ENCODE assay signal across 12 cellular contexts in the genomic region with DNA sequence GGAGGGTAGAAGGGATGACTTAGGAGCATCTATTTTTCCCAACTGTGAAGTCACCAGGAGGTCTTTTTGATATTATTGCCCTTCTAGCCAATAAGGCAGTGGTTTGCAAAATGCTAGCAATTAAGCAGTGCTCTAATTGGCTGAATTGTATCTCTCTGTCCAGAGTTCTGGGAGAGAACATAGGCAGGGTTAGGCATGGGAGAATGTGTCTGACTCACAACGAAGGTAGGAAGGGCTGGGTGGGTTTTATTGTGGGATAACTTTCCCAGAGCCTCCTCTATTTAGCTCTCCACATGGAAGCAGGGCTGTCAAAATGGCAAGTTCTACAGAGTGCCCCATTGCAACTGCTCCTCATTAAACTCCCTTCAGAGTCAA.
DNase-seq lines count a peak whose midpoint lies in the region; ATAC-seq and TF ChIP-seq lines count a peak whose summit lies in the region.
"Had no signal": no experiment of that assay in that cellular context is flagged by ENCODE, and none has a peak within 500 bp of the region (broad histone marks: within the 10 kb centered on the region; RNA-seq: fewer than 3 reads in every experiment).

No MANE protein-coding gene starts in this region.

- H3K36me3 Mint-ChIP-seq in nephron (ENCODE audit: low read depth), result no peaks in the 10 kb centered on the region
- no peaks in the 10 kb centered on the region for H3K36me3 Mint-ChIP-seq in CD8-positive, alpha-beta memory T cell
- H3K36me3 Mint-ChIP-seq: memory B cell had no signal

- no peaks in the 10 kb centered on the region for H3K4me1 ChIP-seq in CD8-positive, alpha-beta memory T cell (ENCODE audit: insufficient read depth, low read length)

- DNase-seq in DMS53 (lab: John Stamatoyannopoulos, UW), result peak; percentile 56
- DNase-seq in DMS53 treated with DMSO at 0.1 percent for 48 hours (lab: John Stamatoyannopoulos, UW; ENCODE audit: unreplicated experiment), result no peak
- DNase-seq in LHCN-M2 (ENCODE audit: low read depth), result peak; percentile 58
- DNase-seq in Right ventricle myocardium inferior (ENCODE audit: missing footprints), result no peak
- DNase-seq in G401 (ENCODE audit: low spot score), result no peak
- no peak for DNase-seq in CD8-positive, alpha-beta memory T cell
- DNase-seq: activated T-cell treated with anti-CD3 and anti-CD28 coated beads, Interleukin-2, amount 50 U/mL, for 24 hours; right cardiac atrium; T-helper 17 cell had no signal

- no peaks in the 10 kb centered on the region for H3K27me3 ChIP-seq in CD8-positive, alpha-beta memory T cell (ENCODE audit: insufficient read depth, low read length, poor library complexity, severe bottlenecking)

- no peak for TF ChIP-seq CTCF in nephron (IDR thresholded peaks at IDR 0.05; ENCODE audit: unreplicated experiment in 3 of 3)

- POLR2A ChIA-PET in CD8-positive, alpha-beta memory T cell (lab: Charles Lee), result no interaction called here

- H3K27me3 Mint-ChIP-seq in nephron (ENCODE audit: low read depth), result peaks cover 7% of the 10 kb centered on the region
- H3K27me3 Mint-ChIP-seq in CD8-positive, alpha-beta memory T cell, result peaks cover 0 to 3% of the 10 kb centered on the region in 2 donors
- H3K27me3 Mint-ChIP-seq: memory B cell, T-helper 17 cell had no signal

- H3K27ac Mint-ChIP-seq in nephron, result peak overlapping the region in 2 of 3 experiments; percentile 30 to 85
- H3K27ac Mint-ChIP-seq in CD8-positive, alpha-beta memory T cell, result no peak overlapping the region
- H3K27ac Mint-ChIP-seq: memory B cell, T-helper 17 cell had no signal

- intact Hi-C loops in Right ventricle myocardium inferior (cut with DNase I), result no loop called here

- no peaks in the 10 kb centered on the region for H3K36me3 ChIP-seq in CD8-positive, alpha-beta memory T cell (ENCODE audit: insufficient read depth, low read length)

- H3K4me3 ChIP-seq in CD8-positive, alpha-beta memory T cell (ENCODE audit: low read length), result no peak overlapping the region

- H3K9me3 Mint-ChIP-seq in nephron, result no peaks in the 10 kb centered on the region
- H3K9me3 Mint-ChIP-seq in CD8-positive, alpha-beta memory T cell, result no peaks in the 10 kb centered on the region
- H3K9me3 Mint-ChIP-seq: memory B cell had no signal

- peak; percentile 3 for ATAC-seq in HG02678 (IDR thresholded peaks at IDR 0.05; ENCODE audit: unreplicated experiment)
- no peak for ATAC-seq in Right ventricle myocardium inferior
- ATAC-seq: T-helper 17 cell had no signal

- no peak overlapping the region for H3K4me3 Mint-ChIP-seq in nephron
- no peak overlapping the region for H3K4me3 Mint-ChIP-seq in CD8-positive, alpha-beta memory T cell
- H3K4me3 Mint-ChIP-seq: memory B cell, T-helper 17 cell had no signal

- in situ Hi-C loops in G401 (cut with HindIII; ENCODE audit: low sequenced_read_pairs), result no loop called here

- peaks cover 26% of the 10 kb centered on the region for H3K4me1 Mint-ChIP-seq in nephron
- H3K4me1 Mint-ChIP-seq in CD8-positive, alpha-beta memory T cell, result peaks cover 0 to 4% (median 0%) of the 10 kb centered on the region in 3 donors
- H3K4me1 Mint-ChIP-seq: T-helper 17 cell had no signal

- no peaks in the 10 kb centered on the region for H3K9me3 ChIP-seq in CD8-positive, alpha-beta memory T cell (ENCODE audit: low read length)

- CTCF ChIA-PET in CD8-positive, alpha-beta memory T cell (lab: Charles Lee), result no interaction called here

- no peak overlapping the region for H3K27ac ChIP-seq in CD8-positive, alpha-beta memory T cell (ENCODE audit: low read depth, low read length)

Comparison
In these comparisons a context has a peak if more than half of its experiments do, and no peak if none do; other contexts are left out.
1. DNase-seq: peak in DMS53 (single experiment) and LHCN-M2 (single experiment); none in DMS53 treated with DMSO at 0.1 percent for 48 hours (single experiment), Right ventricle myocardium inferior (single experiment), G401 (single experiment) and CD8-positive, alpha-beta memory T cell (0 of 5).
2. H3K27ac Mint-ChIP-seq: peak in nephron (2 of 3); none in CD8-positive, alpha-beta memory T cell (0 of 8).